In the genomic region with DNA sequence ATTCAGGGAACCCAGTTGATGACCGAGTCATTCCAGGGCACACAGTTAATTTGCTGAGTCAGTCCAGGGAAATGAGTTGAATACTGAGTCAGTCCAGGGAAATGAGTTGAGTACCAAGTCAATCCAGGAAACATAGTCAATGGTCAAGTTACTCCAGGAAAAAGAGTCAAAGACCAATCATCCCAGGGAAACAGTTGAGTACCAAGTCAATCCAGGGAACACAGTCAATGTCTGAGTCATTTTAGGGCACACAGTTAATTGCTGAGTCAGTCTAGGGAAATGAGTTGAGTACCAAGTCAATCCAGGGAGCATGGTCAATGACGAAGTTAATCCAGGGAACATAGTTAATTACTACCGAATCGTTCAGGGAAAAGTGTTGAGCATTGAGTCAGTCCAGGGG, we compare ENCODE assay signal across 1 cellular context.
TF ChIP-seq lines count a peak whose summit lies in the region.

No MANE protein-coding gene starts in this region.

TF ChIP-seq in GM12878, 131 proteins besides CTCF, POLR2A, EP300 and RAD21 (continued from another document):
- TF ChIP-seq, protein P1, sequence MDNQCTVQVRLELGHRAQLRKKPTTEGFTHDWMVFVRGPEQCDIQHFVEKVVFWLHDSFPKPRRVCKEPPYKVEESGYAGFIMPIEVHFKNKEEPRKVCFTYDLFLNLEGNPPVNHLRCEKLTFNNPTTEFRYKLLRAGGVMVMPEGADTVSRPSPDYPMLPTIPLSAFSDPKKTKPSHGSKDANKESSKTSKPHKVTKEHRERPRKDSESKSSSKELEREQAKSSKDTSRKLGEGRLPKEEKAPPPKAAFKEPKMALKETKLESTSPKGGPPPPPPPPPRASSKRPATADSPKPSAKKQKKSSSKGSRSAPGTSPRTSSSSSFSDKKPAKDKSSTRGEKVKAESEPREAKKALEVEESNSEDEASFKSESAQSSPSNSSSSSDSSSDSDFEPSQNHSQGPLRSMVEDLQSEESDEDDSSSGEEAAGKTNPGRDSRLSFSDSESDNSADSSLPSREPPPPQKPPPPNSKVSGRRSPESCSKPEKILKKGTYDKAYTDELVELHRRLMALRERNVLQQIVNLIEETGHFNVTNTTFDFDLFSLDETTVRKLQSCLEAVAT (IDR thresholded peaks at IDR 0.05) = peak; percentile 52; the same call in 1 of the 2 replicates
